Comparison of ENCODE assay signal across 8 cellular contexts in the genomic region with DNA sequence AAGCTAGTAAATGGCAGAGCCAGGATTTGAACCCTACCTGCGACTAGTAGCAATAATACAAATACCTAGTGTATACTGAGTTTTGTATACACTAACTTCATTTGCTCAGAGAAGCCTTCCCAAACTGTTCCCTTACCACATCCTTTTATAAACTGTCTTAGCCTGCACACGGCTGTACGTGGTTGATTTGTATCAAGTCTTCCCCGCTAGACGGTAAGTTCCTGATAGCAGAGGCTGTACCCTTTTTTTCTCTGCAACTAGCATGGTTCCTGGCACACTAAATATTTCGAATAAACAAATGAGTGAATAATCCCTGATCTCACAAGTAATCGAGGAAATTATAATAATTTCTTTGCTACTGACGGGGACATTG.
DNase-seq lines count a peak whose midpoint lies in the region; ATAC-seq and TF ChIP-seq lines count a peak whose summit lies in the region.

No MANE protein-coding gene starts in this region.

- peaks cover 15% of the 10 kb centered on the region for H3K27me3 Mint-ChIP-seq in nephron progenitor cell (ENCODE audit: low read depth, poor library complexity)

- H3K27ac Mint-ChIP-seq in nephron progenitor cell = peak overlapping the region; percentile 89

- no peak for TF ChIP-seq POLR2A in NB4 (IDR thresholded peaks at IDR 0.05; ENCODE audit: extremely low read depth, insufficient read length)

- H3K27ac ChIP-seq in BLaER1 treated with 17β-estradiol and CSF1 and Interleukin-3, amounts not matched to agents 10 nM and 100 nM = peak overlapping the region; percentile 80 to 94 (median 88)
- H3K27ac ChIP-seq in effector memory CD4-positive, alpha-beta T cell (ENCODE audit: insufficient read depth, low read length, poor library complexity, severe bottlenecking) = peak overlapping the region; percentile 92

- H3K27me3 ChIP-seq in BLaER1 treated with 17β-estradiol and CSF1 and Interleukin-3, amounts not matched to agents 10 nM and 100 nM = no peaks in the 10 kb centered on the region
- no peaks in the 10 kb centered on the region for H3K27me3 ChIP-seq in effector memory CD4-positive, alpha-beta T cell (replicated peaks; ENCODE audit: control insufficient read depth, insufficient read depth, low read length, poor library complexity, severe bottlenecking)

- H3K4me1 Mint-ChIP-seq in nephron progenitor cell = peaks cover 23% of the 10 kb centered on the region

- DNase-seq in NB4 (ENCODE audit: low read depth) (peak; percentile 25), nephron progenitor cell (no peak), posterior cingulate gyrus (no peak), NCI-H748 treated with DMSO at 0.1 percent for 48 hours (lab: John Stamatoyannopoulos, UW) (no peak), NCI-H1092 treated with DMSO at 0.1 percent for 48 hours (lab: John Stamatoyannopoulos, UW) (no peak)
- no peak for DNase-seq in effector memory CD4-positive, alpha-beta T cell

- H3K36me3 Mint-ChIP-seq in nephron progenitor cell (ENCODE audit: low read depth) = peaks cover 8% of the 10 kb centered on the region

- no peak for TF ChIP-seq CTCF in NB4 (IDR thresholded peaks at IDR 0.05; ENCODE audit: low read depth, low read length)
- no peak for TF ChIP-seq CTCF in nephron progenitor cell (IDR thresholded peaks at IDR 0.05)

- H3K4me3 Mint-ChIP-seq in nephron progenitor cell = peak overlapping the region; percentile 100

- peak overlapping the region; percentile 83 to 94 (median 88) for H3K9ac ChIP-seq in BLaER1 treated with 17β-estradiol and CSF1 and Interleukin-3, amounts not matched to agents 10 nM and 100 nM

- H3K36me3 ChIP-seq in BLaER1 treated with 17β-estradiol and CSF1 and Interleukin-3, amounts not matched to agents 10 nM and 100 nM = peaks cover 22 to 42% (median 35%) of the 10 kb centered on the region in 11 experiments
- peaks cover 13% of the 10 kb centered on the region for H3K36me3 ChIP-seq in effector memory CD4-positive, alpha-beta T cell (ENCODE audit: control insufficient read depth, insufficient read depth, low read length)

- intact Hi-C loops in posterior cingulate gyrus (cut with DNase I) = loop anchor here (2.0 to 5.0 kb wide), 2 partner anchors 76 to 883 kb away; partner anchors contain the start of genes AURKA, CSTF1 and RAE1

- no peaks in the 10 kb centered on the region for H3K9me3 Mint-ChIP-seq in nephron progenitor cell

- peak overlapping the region; percentile 83 to 96 (median 91) for H3K4me3 ChIP-seq in BLaER1 treated with 17β-estradiol and CSF1 and Interleukin-3, amounts not matched to agents 10 nM and 100 nM
- H3K4me3 ChIP-seq in NB4 (ENCODE audit: low read depth, low read length) = peak overlapping the region; percentile 99
- H3K4me3 ChIP-seq in effector memory CD4-positive, alpha-beta T cell (ENCODE audit: insufficient read depth, low read depth, low read length, poor library complexity, severe bottlenecking) = peak overlapping the region; percentile 68

- H4K20me1 ChIP-seq in BLaER1 treated with 17β-estradiol and CSF1 and Interleukin-3, amounts not matched to agents 10 nM and 100 nM = peaks cover 0 to 35% (median 15%) of the 10 kb centered on the region in 11 experiments; a peak in 14 of 22 replicates

- ATAC-seq in GM18870 (IDR thresholded peaks at IDR 0.05; ENCODE audit: unreplicated experiment) = no peak

- no peaks in the 10 kb centered on the region for H3K9me3 ChIP-seq in BLaER1 treated with 17β-estradiol and CSF1 and Interleukin-3, amounts not matched to agents 10 nM and 100 nM (replicated peaks in 1 of 11)
- H3K9me3 ChIP-seq in effector memory CD4-positive, alpha-beta T cell (ENCODE audit: control insufficient read depth, low read length) = no peaks in the 10 kb centered on the region

- peak overlapping the region; percentile 81 to 98 (median 91) for H3K4me2 ChIP-seq in BLaER1 treated with 17β-estradiol and CSF1 and Interleukin-3, amounts not matched to agents 10 nM and 100 nM

- peaks cover 49 to 68% (median 62%) of the 10 kb centered on the region in 10 experiments for H3K4me1 ChIP-seq in BLaER1 treated with 17β-estradiol and CSF1 and Interleukin-3, amounts not matched to agents 10 nM and 100 nM
- H3K4me1 ChIP-seq in effector memory CD4-positive, alpha-beta T cell (ENCODE audit: control insufficient read depth, insufficient read depth, low read length, poor library complexity, severe bottlenecking) = peaks cover 21% of the 10 kb centered on the region
